ENCODE assay signal across 1 cellular context in genomic region chr12:96906498-96906848, GRCh38.
TF ChIP-seq lines count a peak whose summit lies in the region.

No MANE protein-coding gene starts in this region.

TF ChIP-seq in WTC11, 78 proteins besides CTCF, POLR2A, EP300 and RAD21 (continued from another document):
- TF ChIP-seq OVOL2 (CRISPR knock-in tag; IDR thresholded peaks at IDR 0.05; ENCODE audit: borderline replicate concordance), result no peak
- TF ChIP-seq SMAD4 (CRISPR knock-in tag; IDR thresholded peaks at IDR 0.05), result no peak
- no peak for TF ChIP-seq FOXJ3 (CRISPR knock-in tag; IDR thresholded peaks at IDR 0.05; ENCODE audit: borderline replicate concordance)
- TF ChIP-seq ATF1 (CRISPR knock-in tag; IDR thresholded peaks at IDR 0.05), result no peak
- no peak for TF ChIP-seq MAX (CRISPR knock-in tag; IDR thresholded peaks at IDR 0.05)
- no peak for TF ChIP-seq ZNF425 (CRISPR knock-in tag; conservative IDR thresholded peaks at IDR 0.05)
- TF ChIP-seq CDX4 (CRISPR knock-in tag; IDR thresholded peaks at IDR 0.05; ENCODE audit: borderline replicate concordance), result no peak
- no peak for TF ChIP-seq ZNF317 (CRISPR knock-in tag; IDR thresholded peaks at IDR 0.05; ENCODE audit: borderline replicate concordance, low read depth)
- TF ChIP-seq NFE2L1 (CRISPR knock-in tag; IDR thresholded peaks at IDR 0.05), result no peak
TF ChIP-seq in WTC11: peak in this region for 0.
